ENCODE assay signal across 11 cellular contexts in the genomic region with DNA sequence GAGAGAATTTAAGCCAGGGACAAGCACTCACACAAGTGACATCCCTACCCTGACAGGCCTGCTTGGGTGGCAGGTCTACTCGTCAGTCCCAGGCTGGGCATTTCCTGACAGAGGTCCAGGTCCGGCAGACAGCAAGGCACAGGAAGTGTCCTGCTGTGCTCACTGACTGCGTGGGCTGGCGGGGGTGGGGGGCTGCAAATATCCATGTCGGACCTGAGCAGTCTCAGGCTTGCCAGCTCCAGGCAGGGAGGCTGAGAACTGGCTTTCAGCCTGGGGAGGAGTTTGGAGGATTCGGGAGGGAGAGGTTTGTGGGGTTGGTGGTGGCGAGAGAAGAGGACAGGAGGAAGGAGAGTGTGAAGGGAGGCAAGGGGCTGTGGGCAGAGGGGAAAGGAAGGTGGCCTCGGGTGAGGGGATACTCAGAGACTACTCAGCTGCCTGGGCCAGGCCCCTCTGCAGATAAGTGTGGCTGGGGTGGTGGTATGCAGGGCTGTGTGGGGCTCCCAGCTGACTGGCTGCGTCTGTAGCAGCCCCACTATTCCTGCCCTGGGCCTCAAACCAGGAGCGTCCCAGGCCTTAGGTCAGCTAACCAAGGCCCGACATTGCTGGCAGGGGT. TPM values are rescaled to one million over a fixed set of nuclear protein-coding genes. Genes with fewer than 3 reads are reported as not detected.
DNase-seq lines count a peak whose midpoint lies in the region; ATAC-seq, FAIRE-seq and TF ChIP-seq lines count a peak whose summit lies in the region.
"Had no signal": no experiment of that assay in that cellular context is flagged by ENCODE, and none has a peak within 500 bp of the region (broad histone marks: within the 10 kb centered on the region; RNA-seq: fewer than 3 reads in every experiment).

No MANE protein-coding gene starts in this region.

- POLR2A ChIA-PET in RWPE1 (lab: Yijun Ruan, JAX; ENCODE audit: low non-redundant PET), result no interaction called here

- H3K27ac ChIP-seq in RWPE1, result peak overlapping the region; percentile 22
- peak overlapping the region; percentile 56 to 95 (median 89) for H3K27ac ChIP-seq in gastroesophageal sphincter
- H3K27ac ChIP-seq in sigmoid colon, result peak overlapping the region; percentile 88 to 92 (median 91)

- peaks cover 17% of the 10 kb centered on the region for H3K27me3 ChIP-seq in gastroesophageal sphincter
- H3K27me3 ChIP-seq in sigmoid colon, result peaks cover 0 to 13% (median 0%) of the 10 kb centered on the region in 3 donors

- H3K4me1 ChIP-seq in gastroesophageal sphincter (peaks cover 2 to 100% (median 62%) of the 10 kb centered on the region in 3 donors), sigmoid colon (peaks cover 0 to 99% (median 93%) of the 10 kb centered on the region in 4 donors)

- TF ChIP-seq EP300 in gastroesophageal sphincter (IDR thresholded peaks at IDR 0.05), result no peak
- TF ChIP-seq EP300 in sigmoid colon (IDR thresholded peaks at IDR 0.05), result no peak

- ATAC-seq in gastroesophageal sphincter (no peak), GM19455 (IDR thresholded peaks at IDR 0.05; ENCODE audit: unreplicated experiment) (no peak)

- no peak for TF ChIP-seq CTCF in RWPE1 (conservative IDR thresholded peaks at IDR 0.05; ENCODE audit: low read depth)
- no peak for TF ChIP-seq CTCF in gastroesophageal sphincter (IDR thresholded peaks at IDR 0.05)
- no peak for TF ChIP-seq CTCF in sigmoid colon (IDR thresholded peaks at IDR 0.05)

- H3K9me3 ChIP-seq in gastroesophageal sphincter (no peaks in the 10 kb centered on the region), sigmoid colon (no peaks in the 10 kb centered on the region)

- no peak overlapping the region for H3K4me3 ChIP-seq in gastroesophageal sphincter
- H3K4me3 ChIP-seq in sigmoid colon, result no peak overlapping the region

- no peak for FAIRE-seq in GM12892 (lab: Jason Lieb, UNC)
- FAIRE-seq: G401.6 had no signal

- DNase-seq in GM12892 (ENCODE audit: insufficient read length) (no peak), RWPE1 (ENCODE audit: low spot score) (no peak), sigmoid colon (peak; percentile 75), cerebellum (ENCODE audit: low spot score) (no peak), RPMI8226 (no peak), GM03348 (ENCODE audit: low spot score) (no peak)
- DNase-seq: activated CD8-positive, alpha-beta memory T cell treated with anti-CD3 and anti-CD28 coated beads, Interleukin-2, amount 50 U/mL, for 48 hours; nucleus accumbens had no signal

- 0 to 17% methylated on average over 3 to 7 of the region's 11 CpGs for WGBS in gastroesophageal sphincter (ENCODE audit: low coverage in 1 of 2), 2 donors
- 71 to 74% methylated on average over 11 of the region's 11 CpGs for WGBS in sigmoid colon, 2 donors

- H3K36me3 ChIP-seq in gastroesophageal sphincter (peaks cover 0 to 89% of the 10 kb centered on the region in 2 donors), sigmoid colon (peaks cover 0 to 46% (median 0%) of the 10 kb centered on the region in 4 donors)

- intact Hi-C loops in sigmoid colon (cut with DNase I), result no loop called here

- TF ChIP-seq POLR2A in GM12892 (IDR thresholded peaks at IDR 0.05; ENCODE audit: low read depth, low read length) (peak; percentile 55), gastroesophageal sphincter (IDR thresholded peaks at IDR 0.05) (no peak), sigmoid colon (IDR thresholded peaks at IDR 0.05) (no peak)

- CTCF ChIA-PET in RWPE1 (lab: Yijun Ruan, JAX), result interaction anchor here (0.6 kb wide), 2 partner anchors 39 to 1897 kb away, joined by 3 to 4 read pairs; no protein-coding TSS in a partner anchor

RNA-seq across cellular contexts. Expression of a gene that starts 7.8 kb away (rescaled TPM):
- 8.3 TPM for polyA plus RNA-seq in GM12892 (2012; ENCODE audit: missing spikeins)
- total RNA-seq in gastroesophageal sphincter (10 to 100 TPM; 32.8 to 56.2 (median 41.6) TPM), sigmoid colon (10 to 100 TPM; 10.4 to 44.9 (median 24.8) TPM), cerebellum (9.1 TPM)
- polyA plus RNA-seq in sigmoid colon, result 1 to 10 TPM; 1.6 to 5.4 (median 5.1) TPM

RNA-seq across cellular contexts. Expression of a gene that starts 20.9 kb away (rescaled TPM):
- 19.0 TPM for polyA plus RNA-seq in GM12892 (2012; ENCODE audit: missing spikeins)
- 10 to 100 TPM; 19.6 to 40.3 (median 36.5) TPM for total RNA-seq in gastroesophageal sphincter
- total RNA-seq in sigmoid colon, result 10 to 100 TPM; 26.3 to 43.0 (median 32.9) TPM
- polyA plus RNA-seq in sigmoid colon, result 10 to 100 TPM; 61.3 to 66.8 (median 63.3) TPM
- total RNA-seq in cerebellum, result 9.4 TPM

RNA-seq across cellular contexts. Expression of a gene that starts 32.7 kb away (rescaled TPM):
- polyA plus RNA-seq in GM12892 (2012; ENCODE audit: missing spikeins), result 16.9 TPM
- 10 to 100 TPM; 29.9 to 35.6 (median 34.0) TPM for total RNA-seq in gastroesophageal sphincter
- 10 to 100 TPM; 27.6 to 60.1 (median 38.8) TPM for total RNA-seq in sigmoid colon
- 10 to 100 TPM in 2 of 3 donors, 1 to 10 TPM in 1; 7.2 to 26.6 (median 12.0) TPM for polyA plus RNA-seq in sigmoid colon
- total RNA-seq in cerebellum, result 26.8 TPM

RNA-seq across cellular contexts. Expression of a gene that starts 37.5 kb away (rescaled TPM):
- polyA plus RNA-seq in GM12892 (2012; ENCODE audit: missing spikeins), result not detected
- total RNA-seq in gastroesophageal sphincter, result under 1 TPM in 3 of 4 donors, not detected in 1; 0.58 to 0.81 (median 0.72) TPM
- under 1 TPM; 0.16 to 0.71 (median 0.48) TPM for total RNA-seq in sigmoid colon
- under 1 TPM in 2 of 3 donors, not detected in 1; under 0.01 to 0.69 TPM for polyA plus RNA-seq in sigmoid colon
- total RNA-seq in cerebellum, result 6.9 TPM

Comparison
In these comparisons a context has a peak if more than half of its experiments do, and no peak if none do; other contexts are left out.
1. H3K27ac ChIP-seq: peak in every context shown above with its lines; median percentile 91 in sigmoid colon; 89 in gastroesophageal sphincter; 22 in RWPE1.